Comparison of ENCODE assay signal across 38 cellular contexts in genomic region chr3:196008387-196008786, GRCh38.
"Had no signal": no experiment of that assay in that cellular context is flagged by ENCODE, and none has a peak within 500 bp of the region (broad histone marks: within the 10 kb centered on the region; RNA-seq: fewer than 3 reads in every experiment).

No MANE protein-coding gene starts in this region.

- H3K4me1 Mint-ChIP-seq: activated B cell treated with CpG ODN at 0.5 μM for 24 hours; activated CD4-positive, alpha-beta T cell treated with anti-CD3 and anti-CD28 coated beads, Interleukin-2, amount 10 ng/mL, durations not matched to agents 24 days and 14 days; activated naive CD4-positive, alpha-beta T cell treated with anti-CD3 and anti-CD28 coated beads, Interleukin-2, amount 10 ng/mL, durations not matched to agents 7 days and 5 days; activated naive CD4-positive, alpha-beta T cell treated with anti-CD3 and anti-CD28 coated beads, Interleukin-2, amount 50 U/mL, for 24 hours; activated naive CD8-positive, alpha-beta T cell treated with anti-CD3 and anti-CD28 coated beads, Interleukin-2, amount 10 ng/mL, durations not matched to agents 7 days and 5 days; activated naive CD8-positive, alpha-beta T cell treated with anti-CD3 and anti-CD28 coated beads, Interleukin-2, amount 50 U/mL, for 24 hours; activated T-helper 17 cell treated with anti-CD3 and anti-CD28 coated beads, Interleukin-2, amount 50 U/mL, for 72 hours; brain; central memory CD8-positive, alpha-beta T cell had no signal

- H3K4me3 Mint-ChIP-seq: activated B cell treated with CpG ODN at 0.5 μM for 24 hours; activated CD4-positive, alpha-beta memory T cell treated with anti-CD3 and anti-CD28 coated beads for 36 hours; activated CD4-positive, alpha-beta T cell treated with anti-CD3 and anti-CD28 coated beads, Interleukin-2, amount 10 ng/mL, durations not matched to agents 24 days and 14 days; activated CD8-positive, alpha-beta T cell treated with anti-CD3 and anti-CD28 coated beads for 36 hours; activated naive CD4-positive, alpha-beta T cell treated with anti-CD3 and anti-CD28 coated beads, Interleukin-2, amount 10 ng/mL, durations not matched to agents 7 days and 5 days; activated naive CD4-positive, alpha-beta T cell treated with anti-CD3 and anti-CD28 coated beads, Interleukin-2, amount 50 U/mL, for 24 hours; activated naive CD8-positive, alpha-beta T cell; activated naive CD8-positive, alpha-beta T cell treated with anti-CD3 and anti-CD28 coated beads, Interleukin-2, amount 10 ng/mL, durations not matched to agents 7 days and 5 days; activated naive CD8-positive, alpha-beta T cell treated with anti-CD3 and anti-CD28 coated beads, Interleukin-2, amount 50 U/mL, for 24 hours; activated T-cell treated with anti-CD3 and anti-CD28 coated beads, Interleukin-2, amount 50 U/mL, for 4 hours; activated T-cell treated with anti-CD3 and anti-CD28 coated beads, Interleukin-2, amount 50 U/mL, for 72 hours; activated T-helper 1 cell treated with anti-CD3 and anti-CD28 coated beads, Interleukin-12 subunit alpha, Interleukin-12 subunit beta, Interleukin-2, Interleukin-4 antibody, amounts not matched to agents 30 ng/mL and 10 ng/mL and 1 ng/mL, durations not matched to agents 14 hours and 24 hours and 36 hours; activated T-helper 17 cell treated with anti-CD3 and anti-CD28 coated beads, Interleukin-2, amount 50 U/mL, for 72 hours; brain; central memory CD8-positive, alpha-beta T cell; T-helper 1 cell treated with Interleukin-12 subunit alpha and Interleukin-12 subunit beta and Interleukin-4 antibody, amounts not matched to agents 30 μg/mL and 1 μg/mL, for 36 hours; T-helper 2 cell treated with Interferon-gamma antibody and Interleukin-4, amounts not matched to agents 5 μg/mL and 100 μg/mL, for 36 hours had no signal

- H3K36me3 ChIP-seq: ascending aorta, cardiac muscle cell had no signal

- H3K9me3 ChIP-seq: ascending aorta had no signal

- FAIRE-seq: bronchial epithelial cell, TTC549 had no signal

- H3K4me1 ChIP-seq: ascending aorta had no signal

- H3K4me3 ChIP-seq: ascending aorta, cardiac muscle cell had no signal

- DNase-seq: activated B cell treated with CpG ODN at 0.5 μM for 24 hours; activated CD4-positive, alpha-beta memory T cell treated with anti-CD3 and anti-CD28 coated beads for 36 hours; activated CD4-positive, alpha-beta T cell treated with anti-CD3 and anti-CD28 coated beads for 4 hours; activated CD4-positive, alpha-beta T cell treated with anti-CD3 and anti-CD28 coated beads, Interleukin-2, amount 50 U/mL, for 1 hour; activated CD4-positive, alpha-beta T cell treated with anti-CD3 and anti-CD28 coated beads, Interleukin-2, amount 50 U/mL, for 4 hours; activated CD4-positive, CD25-positive, alpha-beta regulatory T cell treated with anti-CD3 and anti-CD28 coated beads, Interleukin-2, amount 50 U/mL, for 72 hours; activated CD8-positive, alpha-beta memory T cell treated with anti-CD3 and anti-CD28 coated beads, Interleukin-2, amount 50 U/mL, for 4 hours; activated CD8-positive, alpha-beta T cell treated with anti-CD3 and anti-CD28 coated beads for 36 hours; activated gamma-delta T cell; activated naive CD4-positive, alpha-beta T cell treated with anti-CD3 and anti-CD28 coated beads, Interleukin-2, amount 10 ng/mL, durations not matched to agents 7 days and 5 days; activated naive CD4-positive, alpha-beta T cell treated with Interleukin-2 at 50 U/mL for 16 hours; activated naive CD8-positive, alpha-beta T cell treated with anti-CD3 and anti-CD28 coated beads, Interleukin-2, amount 10 ng/mL, durations not matched to agents 7 days and 5 days; activated naive CD8-positive, alpha-beta T cell treated with anti-CD3 and anti-CD28 coated beads, Interleukin-2, amount 50 U/mL, for 24 hours; activated T-cell treated with anti-CD3 and anti-CD28 coated beads for 4 hours; activated T-cell treated with anti-CD3 and anti-CD28 coated beads, Interleukin-2, amount 50 U/mL, for 1 hour; activated T-cell treated with anti-CD3 and anti-CD28 coated beads, Interleukin-2, amount 50 U/mL, for 4 hours; activated T-cell treated with anti-CD3 and anti-CD28 coated beads, Interleukin-2, amount 50 U/mL, for 72 hours; amygdala; anterior cingulate cortex; caudate nucleus; cerebellar nuclear complex; T-helper 1 cell; T-helper 2 cell; T-helper 9 cell had no signal

- H3K27me3 Mint-ChIP-seq: brain had no signal

- H3K27ac ChIP-seq: ascending aorta, cardiac muscle cell, VCaP had no signal

- ATAC-seq: activated CD8-positive, alpha-beta T cell treated with anti-CD3 and anti-CD28 coated beads for 36 hours; activated naive CD8-positive, alpha-beta T cell treated with anti-CD3 and anti-CD28 coated beads, Interleukin-2, amount 50 U/mL, for 24 hours; activated T-cell treated with anti-CD3 and anti-CD28 coated beads, Interleukin-2, amount 50 U/mL, for 4 hours; activated T-cell treated with anti-CD3 and anti-CD28 coated beads, Interleukin-2, amount 50 U/mL, for 72 hours; activated T-helper 17 cell treated with anti-CD3 and anti-CD28 coated beads, Interleukin-2, amount 50 U/mL, for 72 hours had no signal

- H3K9me3 Mint-ChIP-seq: activated B cell treated with CpG ODN at 0.5 μM for 24 hours; activated CD4-positive, alpha-beta T cell treated with anti-CD3 and anti-CD28 coated beads, Interleukin-2, amount 10 ng/mL, durations not matched to agents 24 days and 14 days; activated T-cell treated with anti-CD3 and anti-CD28 coated beads, Interleukin-2, amount 50 U/mL, for 72 hours; activated T-helper 17 cell treated with anti-CD3 and anti-CD28 coated beads, Interleukin-2, amount 50 U/mL, for 72 hours; central memory CD8-positive, alpha-beta T cell; T-helper 1 cell treated with Interleukin-12 subunit alpha and Interleukin-12 subunit beta and Interleukin-4 antibody, amounts not matched to agents 30 μg/mL and 1 μg/mL, for 36 hours had no signal

- H3K36me3 Mint-ChIP-seq: activated CD4-positive, alpha-beta memory T cell treated with anti-CD3 and anti-CD28 coated beads for 36 hours; activated naive CD4-positive, alpha-beta T cell treated with anti-CD3 and anti-CD28 coated beads, Interleukin-2, amount 10 ng/mL, durations not matched to agents 7 days and 5 days; activated naive CD8-positive, alpha-beta T cell treated with anti-CD3 and anti-CD28 coated beads, Interleukin-2, amount 10 ng/mL, durations not matched to agents 7 days and 5 days; brain had no signal

- H3K27me3 ChIP-seq: ascending aorta had no signal

- H3K27ac Mint-ChIP-seq: activated B cell treated with CpG ODN at 0.5 μM for 24 hours; activated CD4-positive, alpha-beta memory T cell treated with anti-CD3 and anti-CD28 coated beads for 36 hours; activated CD4-positive, alpha-beta T cell treated with anti-CD3 and anti-CD28 coated beads, Interleukin-2, amount 10 ng/mL, durations not matched to agents 24 days and 14 days; activated CD8-positive, alpha-beta T cell treated with anti-CD3 and anti-CD28 coated beads for 36 hours; activated naive CD4-positive, alpha-beta T cell treated with anti-CD3 and anti-CD28 coated beads, Interleukin-2, amount 10 ng/mL, durations not matched to agents 7 days and 5 days; activated naive CD4-positive, alpha-beta T cell treated with anti-CD3 and anti-CD28 coated beads, Interleukin-2, amount 50 U/mL, for 24 hours; activated naive CD8-positive, alpha-beta T cell; activated naive CD8-positive, alpha-beta T cell treated with anti-CD3 and anti-CD28 coated beads, Interleukin-2, amount 10 ng/mL, durations not matched to agents 7 days and 5 days; activated naive CD8-positive, alpha-beta T cell treated with anti-CD3 and anti-CD28 coated beads, Interleukin-2, amount 50 U/mL, for 24 hours; activated T-cell treated with anti-CD3 and anti-CD28 coated beads, Interleukin-2, amount 50 U/mL, for 72 hours; activated T-helper 1 cell treated with anti-CD3 and anti-CD28 coated beads, Interleukin-12 subunit alpha, Interleukin-12 subunit beta, Interleukin-2, Interleukin-4 antibody, amounts not matched to agents 30 ng/mL and 10 ng/mL and 1 ng/mL, durations not matched to agents 14 hours and 24 hours and 36 hours; activated T-helper 17 cell treated with anti-CD3 and anti-CD28 coated beads, Interleukin-2, amount 50 U/mL, for 72 hours; brain; T-helper 1 cell treated with Interleukin-12 subunit alpha and Interleukin-12 subunit beta and Interleukin-4 antibody, amounts not matched to agents 30 μg/mL and 1 μg/mL, for 36 hours; T-helper 2 cell treated with Interferon-gamma antibody and Interleukin-4, amounts not matched to agents 5 μg/mL and 100 μg/mL, for 36 hours had no signal
